In the genomic region with DNA sequence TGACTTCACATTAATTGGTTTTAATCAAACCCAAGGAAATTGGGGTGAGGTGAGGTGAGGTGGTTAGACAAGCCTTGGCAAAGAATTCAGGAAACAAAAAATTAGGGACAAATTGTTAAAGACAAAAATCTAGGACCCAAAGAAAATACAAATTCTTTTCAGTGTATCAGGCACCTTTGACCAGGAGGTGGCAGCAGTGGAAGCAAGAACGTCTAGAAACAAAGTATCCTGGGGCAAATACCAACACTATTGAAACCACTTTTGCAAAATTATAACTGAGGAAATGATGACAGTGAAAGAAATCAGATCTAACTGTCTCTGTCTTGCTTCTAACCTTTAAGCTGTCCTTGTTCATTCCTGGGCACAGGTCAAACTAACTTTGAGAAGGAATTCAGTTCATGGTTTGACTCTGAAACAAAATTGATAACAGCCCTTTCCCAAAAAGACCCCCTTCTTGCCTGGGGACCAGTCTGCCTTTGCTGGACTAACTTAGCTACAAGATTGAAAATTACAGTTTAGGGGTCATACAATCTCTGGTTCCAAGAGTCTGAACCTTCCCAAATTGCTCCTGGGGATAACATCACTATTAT, we compare ENCODE assay signal across 8 cellular contexts. TPM values are rescaled to one million over a fixed set of nuclear protein-coding genes. Genes with fewer than 3 reads are reported as not detected.
A peak's percentile ranks its signal among the peaks of the same experiment; 100 is the strongest.
DNase-seq lines count a peak whose midpoint lies in the region; ATAC-seq, FAIRE-seq and TF ChIP-seq lines count a peak whose summit lies in the region.

No MANE protein-coding gene starts in this region.

- no peaks in the 10 kb centered on the region for H3K27me3 ChIP-seq in K562 (ENCODE audit: control insufficient read depth in 2 of 2, insufficient read depth in 2 of 2, low read length in 2 of 2)
- H3K27me3 ChIP-seq in kidney epithelial cell (ENCODE audit: control insufficient read depth, insufficient read depth, low read length): no peaks in the 10 kb centered on the region

- WGBS in K562 (ENCODE audit: insufficient coverage, low coverage, missing lambda C conversion rate): 0% methylated on average over 1 of the region's 1 CpG

- H3K79me2 ChIP-seq in K562 (ENCODE audit: control insufficient read depth, insufficient read depth, low read length): no peaks in the 10 kb centered on the region

- TF ChIP-seq CTCF in K562 (IDR thresholded peaks at IDR 0.05 in 2 of 3, conservative IDR thresholded peaks at IDR 0.05 in 1 of 3; ENCODE audit: insufficient read depth in 2 of 3, low read depth in 1 of 3, low read length in 3 of 3) (peak; percentile 58 to 76 (median 60)), kidney epithelial cell (IDR thresholded peaks at IDR 0.05; ENCODE audit: insufficient read depth, low read length, poor library complexity, severe bottlenecking) (peak; percentile 76)

- H3K9me3 ChIP-seq in K562 (replicated peaks; ENCODE audit: control insufficient read depth, insufficient read depth, low read depth, low read length): no peaks in the 10 kb centered on the region

- BruUV-seq in K562 (replicated peaks; lab: Mats Ljungman, UMichigan): no TSS peak

- TF ChIP-seq RAD21 in K562 (CRISPR knock-in tag; conservative IDR thresholded peaks at IDR 0.05 in 1 of 2, IDR thresholded peaks at IDR 0.05 in 1 of 2): peak; percentile 64 to 74

- DNase-seq in DMS 273 (lab: John Stamatoyannopoulos, UW; ENCODE audit: unreplicated experiment) (peak; percentile 66), DMS 273 treated with DMSO at 0.1 percent for 48 hours (lab: John Stamatoyannopoulos, UW) (no peak), RPMI7951 (ENCODE audit: low read depth) (peak; percentile 43), K562 (ENCODE audit: extremely low read depth in 1 of 4, low spot score in 3 of 4) (peak; percentile 28 to 59 (median 39)), kidney epithelial cell (ENCODE audit: low read depth) (no peak), OCI-M2 (lab: John Stamatoyannopoulos, UW; ENCODE audit: unreplicated experiment) (no peak)
- DNase-seq in stimulated activated CD8-positive, alpha-beta memory T cell treated with anti-CD3 and anti-CD28 coated beads, Interleukin-4, amount 100 ng/mL, for 4 hours (ENCODE audit: low read depth in 2 of 2, low spot score in 1 of 2): peak; percentile 14 to 39

- no peaks in the 10 kb centered on the region for H4K20me1 ChIP-seq in K562 (replicated peaks; ENCODE audit: control insufficient read depth, insufficient read depth, low read length)

- TF ChIP-seq POLR2A in K562 (conservative IDR thresholded peaks at IDR 0.05): no peak

- intact Hi-C loops in K562 (cut with micrococcal nuclease): loop anchor here (1.0 to 5.0 kb wide), 2 partner anchors 113 to 196 kb away; no protein-coding TSS in a partner anchor

- POLR2A ChIA-PET in K562 (lab: Yijun Ruan, JAX): no interaction called here

- in situ Hi-C loops in K562 (cut with MboI): no loop called here

- H3K4me1 ChIP-seq in K562 (replicated peaks in 1 of 2; ENCODE audit: control insufficient read depth in 2 of 2, insufficient read depth in 2 of 2, low read length in 2 of 2): no peaks in the 10 kb centered on the region

- no peak for TF ChIP-seq EP300 in K562 (IDR thresholded peaks at IDR 0.05; ENCODE audit: low read length)

- FAIRE-seq in K562 (lab: Jason Lieb, UNC): peak; percentile 78

- H3K9me1 ChIP-seq in K562 (ENCODE audit: control insufficient read depth, insufficient read depth, low read length): no peaks in the 10 kb centered on the region

- H3K9ac ChIP-seq in K562 (ENCODE audit: insufficient read depth in 1 of 2, low read depth in 2 of 2, low read length in 2 of 2): no peak overlapping the region

- H3K4me3 ChIP-seq in K562: no peak overlapping the region
- H3K4me3 ChIP-seq in kidney epithelial cell (ENCODE audit: low read depth, low read length): no peak overlapping the region

- no peaks in the 10 kb centered on the region for H3K36me3 ChIP-seq in K562 (ENCODE audit: control insufficient read depth, insufficient read depth, low read length)
- no peaks in the 10 kb centered on the region for H3K36me3 ChIP-seq in kidney epithelial cell (ENCODE audit: control insufficient read depth, insufficient read depth, low read length)

- H2AFZ ChIP-seq in K562 (ENCODE audit: low read depth, low read length): no peak overlapping the region

- ATAC-seq in HG02885 (IDR thresholded peaks at IDR 0.05; ENCODE audit: poor library complexity, unreplicated experiment) (peak; percentile 52), K562 (peak; percentile 85)

- no peak overlapping the region for H3K4me2 ChIP-seq in K562 (ENCODE audit: insufficient read depth, low read length)

- no peak overlapping the region for H3K27ac ChIP-seq in K562 (ENCODE audit: extremely low read depth, low read depth, low read length)

- CTCF ChIA-PET in K562 (lab: Yijun Ruan, JAX; ENCODE audit: low intra/inter-chr PET ratio): interaction anchor here (0.7 to 1.9 kb wide), 6 partner anchors 113 to 1078 kb away, joined by 3 to 8 read pairs (median 3); no protein-coding TSS in a partner anchor

TF ChIP-seq in K562, 482 proteins besides CTCF, POLR2A, EP300 and RAD21 (continues in another document):
- TF ChIP-seq, protein P1, sequence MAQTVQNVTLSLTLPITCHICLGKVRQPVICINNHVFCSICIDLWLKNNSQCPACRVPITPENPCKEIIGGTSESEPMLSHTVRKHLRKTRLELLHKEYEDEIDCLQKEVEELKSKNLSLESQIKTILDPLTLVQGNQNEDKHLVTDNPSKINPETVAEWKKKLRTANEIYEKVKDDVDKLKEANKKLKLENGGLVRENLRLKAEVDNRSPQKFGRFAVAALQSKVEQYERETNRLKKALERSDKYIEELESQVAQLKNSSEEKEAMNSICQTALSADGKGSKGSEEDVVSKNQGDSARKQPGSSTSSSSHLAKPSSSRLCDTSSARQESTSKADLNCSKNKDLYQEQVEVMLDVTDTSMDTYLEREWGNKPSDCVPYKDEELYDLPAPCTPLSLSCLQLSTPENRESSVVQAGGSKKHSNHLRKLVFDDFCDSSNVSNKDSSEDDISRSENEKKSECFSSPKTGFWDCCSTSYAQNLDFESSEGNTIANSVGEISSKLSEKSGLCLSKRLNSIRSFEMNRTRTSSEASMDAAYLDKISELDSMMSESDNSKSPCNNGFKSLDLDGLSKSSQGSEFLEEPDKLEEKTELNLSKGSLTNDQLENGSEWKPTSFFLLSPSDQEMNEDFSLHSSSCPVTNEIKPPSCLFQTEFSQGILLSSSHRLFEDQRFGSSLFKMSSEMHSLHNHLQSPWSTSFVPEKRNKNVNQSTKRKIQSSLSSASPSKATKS (CRISPR knock-in tag; IDR thresholded peaks at IDR 0.05): no peak

RNA-seq across cellular contexts. Expression of a gene that starts 11.1 kb away (rescaled TPM):
- total RNA-seq in RPMI7951 (2014; rRNA removed; shearing (Covaris generic)): 11.2 and 11.3 TPM in 2 replicates
- total RNA-seq in K562 (2011; cell fraction: chromatin; rRNA removed; ENCODE audit: low replicate concordance): 8.0 and 17.7 TPM in 2 replicates
- 4.1 and 6.8 TPM in 2 replicates for total RNA-seq in K562 (2011; cell fraction: nucleolus; rRNA removed)
- total RNA-seq in K562 (2011; cell fraction: nucleoplasm; rRNA removed): 7.0 and 7.2 TPM in 2 replicates
- total RNA-seq in K562 (2014; rRNA removed): 8.2 and 8.4 TPM in 2 replicates
- total RNA-seq in K562 (2014; rRNA removed; fragmentation: Illumina TruSeq; extraction: Trizol): 14.4 and 17.1 TPM in 2 replicates
- total RNA-seq in K562 (2015; rRNA removed; fragmentation: Illumina TruSeq; extraction: Trizol): 11.1 and 12.7 TPM in 2 replicates
- 8.3 and 9.5 TPM in 2 replicates for total RNA-seq in K562 (2021)
- 5.3 and 9.1 TPM in 2 replicates for polyA plus RNA-seq in K562 (2011; rRNA removed)
- polyA plus RNA-seq in K562 (2011; cell fraction: cytosol; rRNA removed): 1.6 and 2.4 TPM in 2 replicates
- polyA plus RNA-seq in K562 (2011; cell fraction: nucleus; rRNA removed): 2.1 and 3.7 TPM in 2 replicates
- 3.4 and 8.7 TPM in 2 replicates for polyA plus RNA-seq in K562 (2012)
- polyA plus RNA-seq in K562 (2014; fragmentation: Illumina TruSeq; extraction: Trizol): 11.0 and 11.5 TPM in 2 replicates
- 1 to 10 TPM; 4.3 to 7.5 TPM for polyA plus RNA-seq in K562 (2014; fragmentation: Nextera tagmentation; extraction: Ambion mirVana)
- polyA plus RNA-seq in K562 (2014; rRNA removed): 7.5 and 8.8 TPM in 2 replicates
- polyA minus RNA-seq in K562 (2011; rRNA and poly(A)+ RNA removed): 14.4 and 20.2 TPM in 2 replicates
- 5.0 and 6.0 TPM in 2 replicates for polyA minus RNA-seq in K562 (2011; cell fraction: cytosol; rRNA and poly(A)+ RNA removed)
- polyA minus RNA-seq in K562 (2011; cell fraction: nucleus; rRNA and poly(A)+ RNA removed): 7.1 and 10.2 TPM in 2 replicates
- 7.1 and 7.2 TPM in 2 replicates for total RNA-seq in kidney epithelial cell

RNA-seq across cellular contexts. Expression of a gene that starts 14.4 kb away (rescaled TPM):
- 0.12 and 0.20 TPM in 2 replicates for total RNA-seq in RPMI7951 (2014; rRNA removed; shearing (Covaris generic))
- not detected in 2 replicates for total RNA-seq in K562 (2011; cell fraction: chromatin; rRNA removed; ENCODE audit: low replicate concordance)
- not detected in 2 replicates for total RNA-seq in K562 (2011; cell fraction: nucleolus; rRNA removed)
- not detected in 2 replicates for total RNA-seq in K562 (2011; cell fraction: nucleoplasm; rRNA removed)
- total RNA-seq in K562 (2014; rRNA removed) (not detected in 2 replicates), K562 (2014; rRNA removed; fragmentation: Illumina TruSeq; extraction: Trizol) (not detected in 2 replicates), K562 (2015; rRNA removed; fragmentation: Illumina TruSeq; extraction: Trizol) (not detected in 2 replicates), K562 (2021) (not detected in 2 replicates), kidney epithelial cell (0.07 and 0.21 TPM in 2 replicates)
- polyA plus RNA-seq in K562 (2011; rRNA removed) (not detected in 2 replicates), K562 (2014; fragmentation: Illumina TruSeq; extraction: Trizol) (not detected in 2 replicates), K562 (2014; fragmentation: Nextera tagmentation; extraction: Ambion mirVana) (not detected), K562 (2014; rRNA removed) (not detected in 2 replicates)
- polyA plus RNA-seq in K562 (2011; cell fraction: cytosol; rRNA removed): not detected in 2 replicates
- not detected in 2 replicates for polyA plus RNA-seq in K562 (2011; cell fraction: nucleus; rRNA removed)
- not detected in 2 replicates for polyA plus RNA-seq in K562 (2012)
- not detected in 2 replicates for polyA minus RNA-seq in K562 (2011; rRNA and poly(A)+ RNA removed)
- not detected in 2 replicates for polyA minus RNA-seq in K562 (2011; cell fraction: cytosol; rRNA and poly(A)+ RNA removed)
- polyA minus RNA-seq in K562 (2011; cell fraction: nucleus; rRNA and poly(A)+ RNA removed): not detected in 2 replicates

Comparison
In these comparisons a context has a peak if more than half of its experiments do, and no peak if none do; other contexts are left out.
1. DNase-seq: peak in DMS 273 (single experiment), RPMI7951 (single experiment), K562 (4 of 4) and stimulated activated CD8-positive, alpha-beta memory T cell treated with anti-CD3 and anti-CD28 coated beads, Interleukin-4, amount 100 ng/mL, for 4 hours (2 of 2); none in DMS 273 treated with DMSO at 0.1 percent for 48 hours (single experiment), kidney epithelial cell (single experiment) and OCI-M2 (single experiment).